8 cellular contexts compared by ENCODE assay signal in genomic region chr5:154221371-154221896, GRCh38. TPM values are rescaled to one million over a fixed set of nuclear protein-coding genes. Genes with fewer than 3 reads are reported as not detected.
DNase-seq lines count a peak whose midpoint lies in the region; ATAC-seq, FAIRE-seq and TF ChIP-seq lines count a peak whose summit lies in the region.

No MANE protein-coding gene starts in this region.

- no TSS peak for BruUV-seq in IMR-90 (replicated peaks; lab: Mats Ljungman, UMichigan)

- H2AFZ ChIP-seq in IMR-90 (replicated peaks; ENCODE audit: low read length, poor library complexity), result peak overlapping the region; percentile 67

- in situ Hi-C loops in IMR-90 (cut with MboI; ENCODE audit: low sequenced_read_pairs), result no loop called here

- H3K4me2 ChIP-seq in IMR-90 (ENCODE audit: low read depth, low read length), result no peak overlapping the region

- peak overlapping the region; percentile 88 for H3K23ac ChIP-seq in IMR-90 (ENCODE audit: low read depth, low read length)

- peak overlapping the region; percentile 95 for H2BK120ac ChIP-seq in IMR-90 (ENCODE audit: low read depth, low read length)

- H3K79me1 ChIP-seq in IMR-90 (ENCODE audit: low read depth in 1 of 2, low read length in 2 of 2), result peaks cover 18 to 55% of the 10 kb centered on the region in 2 experiments

- dilution Hi-C loops in IMR-90 (cut with HindIII; ENCODE audit: low sequenced_read_pairs, unreplicated experiment), result no loop called here

- no peaks in the 10 kb centered on the region for H4K20me1 ChIP-seq in IMR-90 (ENCODE audit: insufficient read depth, low read length)

- CTCF ChIA-PET in IMR-90 (lab: Yijun Ruan, JAX), result interaction anchor here (0.6 kb wide), 1 partner anchor 710 kb away, joined by 5 read pairs; no protein-coding TSS in a partner anchor

- H3K27me3 ChIP-seq in IMR-90 (ENCODE audit: control insufficient read depth, insufficient read depth, low read length), result no peaks in the 10 kb centered on the region

- 0 out of 2 replicates have a peak, but pooled peaks cover 6% of the 10 kb centered on the region for H3K36me3 ChIP-seq in IMR-90 (ENCODE audit: control insufficient read depth, insufficient read depth, low read length)

- H2AK9ac ChIP-seq in IMR-90 (replicated peaks; ENCODE audit: low read depth, low read length, poor library complexity), result peak overlapping the region; percentile 63

- intact Hi-C loops in IMR-90 (cut with micrococcal nuclease), result no loop called here

- peaks cover 15% of the 10 kb centered on the region for H3K4me1 ChIP-seq in IMR-90 (ENCODE audit: control insufficient read depth, insufficient read depth, low read length)

- peak overlapping the region; percentile 36 for H3K9ac ChIP-seq in IMR-90 (ENCODE audit: low read depth, low read length)

- POLR2A ChIA-PET in IMR-90 (lab: Charles Lee; ENCODE audit: unreplicated experiment), result interaction anchor here (0.6 kb wide), 1 partner anchor 91 kb away, joined by 3 read pairs; no protein-coding TSS in a partner anchor

- H4K5ac ChIP-seq in IMR-90 (ENCODE audit: low read depth, low read length), result peak overlapping the region; percentile 32

- H4K91ac ChIP-seq in IMR-90 (ENCODE audit: insufficient read depth, low read depth, low read length), result peak overlapping the region; percentile 94

- H2AK5ac ChIP-seq in IMR-90 (ENCODE audit: low read depth, low read length), result peak overlapping the region; percentile 26

- no peak for TF ChIP-seq CTCF in IMR-90 (conservative IDR thresholded peaks at IDR 0.05; ENCODE audit: low read depth, low read length)
- no peak for TF ChIP-seq CTCF in fibroblast of villous mesenchyme (IDR thresholded peaks at IDR 0.05; ENCODE audit: insufficient read depth, low read depth, low read length)
- no peak for TF ChIP-seq CTCF in D721Med (IDR thresholded peaks at IDR 0.05; ENCODE audit: insufficient read depth, missing control alignments)

- H3K9me3 ChIP-seq in IMR-90 (ENCODE audit: control insufficient read depth, insufficient read depth, low read length), result no peaks in the 10 kb centered on the region

- TF ChIP-seq POLR2A in IMR-90 (IDR thresholded peaks at IDR 0.05; ENCODE audit: low read depth, low read length), result no peak

- peak overlapping the region; percentile 43 for H3K18ac ChIP-seq in IMR-90 (ENCODE audit: low read depth, low read length)

- H3K4ac ChIP-seq in IMR-90 (ENCODE audit: low read depth, low read length), result peak overlapping the region; percentile 95

- H3K27ac ChIP-seq in IMR-90 (ENCODE audit: insufficient read depth, low read length), result peak overlapping the region; percentile 82

- peak overlapping the region; percentile 17; the same call in 2 of the 3 replicates for H2BK15ac ChIP-seq in IMR-90 (ENCODE audit: low read depth, low read length)

- FAIRE-seq in GM19239 (lab: Jason Lieb, UNC) (peak; percentile 89), D721Med (lab: Jason Lieb, UNC) (no peak)

- H3K9me1 ChIP-seq in IMR-90 (ENCODE audit: insufficient read depth, low read length), result peaks cover 17% of the 10 kb centered on the region

- peak overlapping the region; percentile 92; the same call in 1 of the 2 replicates for H3K56ac ChIP-seq in IMR-90 (ENCODE audit: extremely low read depth, insufficient read depth, low read length)

- peak overlapping the region; percentile 94 for H2BK20ac ChIP-seq in IMR-90 (ENCODE audit: low read depth, low read length)

- H3K4me3 ChIP-seq in IMR-90 (ENCODE audit: insufficient read depth, low read depth, low read length) (no peak overlapping the region), fibroblast of villous mesenchyme (ENCODE audit: low read depth, low read length) (no peak overlapping the region)

- peak; percentile 69 for ATAC-seq in IMR-90 (ENCODE audit: low read depth)
- no peak for ATAC-seq in GM19324 (IDR thresholded peaks at IDR 0.05; ENCODE audit: low FRiP score, unreplicated experiment)
- no peak for ATAC-seq in GM18520 (IDR thresholded peaks at IDR 0.05; ENCODE audit: unreplicated experiment)

- peak overlapping the region; percentile 38 to 88 for H4K8ac ChIP-seq in IMR-90 (ENCODE audit: low read depth in 2 of 2, low read length in 2 of 2)

- peak overlapping the region; percentile 77 for H3K14ac ChIP-seq in IMR-90 (replicated peaks; ENCODE audit: low read depth, low read length)

- H2BK5ac ChIP-seq in IMR-90 (ENCODE audit: low read depth, low read length, poor library complexity, severe bottlenecking), result peak overlapping the region; percentile 93

- WGBS in IMR-90 (ENCODE audit: extremely low coverage in 2 of 2, insufficient read length in 1 of 2), 2 experiments, result no CpG with 5 or more reads among the region's 8 CpGs

- DNase-seq in GM19239 (ENCODE audit: insufficient read length, low spot score) (no peak), IMR-90 (peak; percentile 89), activated T-cell treated with anti-CD3 and anti-CD28 coated beads for 48 hours (ENCODE audit: low read depth) (peak; percentile 27), fibroblast of villous mesenchyme (ENCODE audit: low read depth) (peak; percentile 92), D721Med (ENCODE audit: insufficient read length, low spot score) (no peak)
- DNase-seq in stimulated activated CD4-positive, alpha-beta T cell treated with anti-CD3 and anti-CD28 coated beads, Interleukin-12 subunit alpha, Interleukin-12 subunit beta, amount 100 ng/mL, for 4 hours, result peak; percentile 21

- no peak for TF ChIP-seq RAD21 in IMR-90 (IDR thresholded peaks at IDR 0.05; ENCODE audit: low read length)

TF ChIP-seq in IMR-90, 13 proteins besides CTCF, POLR2A, EP300 and RAD21:
- TF ChIP-seq NFE2L2 (IDR thresholded peaks at IDR 0.05; ENCODE audit: low read depth, low read length) (peak; percentile 43), MAFK (IDR thresholded peaks at IDR 0.05; ENCODE audit: low read depth, low read length) (peak; percentile 93), SMC3 (IDR thresholded peaks at IDR 0.05; ENCODE audit: low read depth, low read length) (no peak)
TF ChIP-seq in IMR-90: peak in this region for 2.

RNA-seq across cellular contexts. Expression of gene GALNT10, which starts 30.9 kb away (rescaled TPM):
- 43.9 and 46.2 TPM in 2 replicates for total RNA-seq in IMR-90 (2012; rRNA removed)
- polyA plus RNA-seq in IMR-90 (2012; rRNA removed), result 66.8 and 67.0 TPM in 2 replicates
- polyA plus RNA-seq in IMR-90 (2012; cell fraction: cytosol; rRNA removed), result 21.9 and 22.7 TPM in 2 replicates
- 30.8 and 46.0 TPM in 2 replicates for polyA plus RNA-seq in IMR-90 (2012; cell fraction: nucleus; rRNA removed; ENCODE audit: low replicate concordance)
- total RNA-seq in fibroblast of villous mesenchyme, result 40.6 and 57.7 TPM in 2 replicates

Comparison
In these comparisons a context has a peak if more than half of its experiments do, and no peak if none do; other contexts are left out.
1. DNase-seq: peak in IMR-90 (single experiment), activated T-cell treated with anti-CD3 and anti-CD28 coated beads for 48 hours (single experiment), fibroblast of villous mesenchyme (single experiment) and stimulated activated CD4-positive, alpha-beta T cell treated with anti-CD3 and anti-CD28 coated beads, Interleukin-12 subunit alpha, Interleukin-12 subunit beta, amount 100 ng/mL, for 4 hours (single experiment); none in GM19239 (single experiment) and D721Med (single experiment).